In genomic region chr15:31365032-31365654, GRCh38 we compare ENCODE assay signal across 1 cellular context.
TF ChIP-seq lines count a peak whose summit lies in the region.

No MANE protein-coding gene starts in this region.

TF ChIP-seq in SK-N-SH, 30 proteins besides CTCF, POLR2A, EP300 and RAD21 (continued from another document):
- TF ChIP-seq, protein P1, sequence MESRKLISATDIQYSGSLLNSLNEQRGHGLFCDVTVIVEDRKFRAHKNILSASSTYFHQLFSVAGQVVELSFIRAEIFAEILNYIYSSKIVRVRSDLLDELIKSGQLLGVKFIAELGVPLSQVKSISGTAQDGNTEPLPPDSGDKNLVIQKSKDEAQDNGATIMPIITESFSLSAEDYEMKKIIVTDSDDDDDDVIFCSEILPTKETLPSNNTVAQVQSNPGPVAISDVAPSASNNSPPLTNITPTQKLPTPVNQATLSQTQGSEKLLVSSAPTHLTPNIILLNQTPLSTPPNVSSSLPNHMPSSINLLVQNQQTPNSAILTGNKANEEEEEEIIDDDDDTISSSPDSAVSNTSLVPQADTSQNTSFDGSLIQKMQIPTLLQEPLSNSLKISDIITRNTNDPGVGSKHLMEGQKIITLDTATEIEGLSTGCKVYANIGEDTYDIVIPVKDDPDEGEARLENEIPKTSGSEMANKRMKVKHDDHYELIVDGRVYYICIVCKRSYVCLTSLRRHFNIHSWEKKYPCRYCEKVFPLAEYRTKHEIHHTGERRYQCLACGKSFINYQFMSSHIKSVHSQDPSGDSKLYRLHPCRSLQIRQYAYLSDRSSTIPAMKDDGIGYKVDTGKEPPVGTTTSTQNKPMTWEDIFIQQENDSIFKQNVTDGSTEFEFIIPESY (IDR thresholded peaks at IDR 0.05; ENCODE audit: borderline replicate concordance, low read depth), result no peak
